ENCODE assay signal across 7 cellular contexts in the genomic region with DNA sequence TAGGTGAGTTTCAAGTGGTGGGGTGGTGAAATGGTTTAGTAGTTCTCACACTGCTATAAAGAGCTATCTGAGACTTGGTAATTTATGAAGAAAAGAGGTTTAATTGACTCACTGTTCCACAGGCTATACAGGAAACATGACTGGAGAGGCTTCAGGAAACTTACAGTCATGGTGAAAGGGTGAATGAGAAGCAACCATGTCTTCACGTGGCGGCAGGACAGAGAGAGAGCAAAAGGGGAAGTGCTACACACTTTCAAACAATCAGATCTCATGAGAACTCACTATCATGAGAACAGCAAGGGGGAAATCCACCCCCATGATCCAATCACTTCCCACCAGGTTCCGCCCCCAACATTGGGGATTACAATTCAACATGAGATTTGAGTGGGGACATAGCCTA.
DNase-seq lines count a peak whose midpoint lies in the region; ATAC-seq, FAIRE-seq and TF ChIP-seq lines count a peak whose summit lies in the region.
"Not testable (repeated sequence)": the region's sequence is repeated elsewhere in the genome, so short reads cannot be mapped to it uniquely, and the experiment has no call there.

No MANE protein-coding gene starts in this region.

- peak overlapping the region; percentile 53; the same call in 1 of the 2 replicates for H3K27ac ChIP-seq in OCI-LY3 (ENCODE audit: low read length)
- H3K27ac ChIP-seq in GM12878 (ENCODE audit: control insufficient read depth, insufficient read depth), result not testable (repeated sequence)

- TF ChIP-seq EP300 in GM12878 (IDR thresholded peaks at IDR 0.05; ENCODE audit: borderline replicate concordance in 1 of 2, control insufficient read depth in 1 of 2, low read depth in 2 of 2, low read length in 2 of 2), result not testable (repeated sequence)

- not testable (repeated sequence) for H3K9ac ChIP-seq in OCI-LY3 (ENCODE audit: low read length); GM12878 (ENCODE audit: control insufficient read depth, insufficient read depth, low read length)

- H3K27me3 Mint-ChIP-seq in activated CD4-positive, alpha-beta memory T cell treated with anti-CD3 and anti-CD28 coated beads for 36 hours, result peaks cover 13% of the 10 kb centered on the region
- H3K27me3 Mint-ChIP-seq in activated naive CD4-positive, alpha-beta T cell treated with anti-CD3 and anti-CD28 coated beads for 36 hours (ENCODE audit: low read depth), result peaks cover 12% of the 10 kb centered on the region

- intact Hi-C loops in activated CD4-positive, alpha-beta memory T cell treated with anti-CD3 and anti-CD28 coated beads for 36 hours (cut with micrococcal nuclease); GM12878 (cut with micrococcal nuclease; ENCODE audit: unreplicated experiment): not testable (repeated sequence)
- intact Hi-C loops in activated naive CD4-positive, alpha-beta T cell treated with anti-CD3 and anti-CD28 coated beads for 36 hours (cut with micrococcal nuclease), result loop anchor here (1.0 kb wide), 1 partner anchor 14 kb away; no protein-coding TSS in a partner anchor

- in situ Hi-C loops in GM12878 (cut with MboI), result not testable (repeated sequence)

- H2AFZ ChIP-seq in OCI-LY3 (ENCODE audit: low read depth, low read length) (peak overlapping the region; percentile 30; the same call in 1 of the 2 replicates), GM12878 (ENCODE audit: control insufficient read depth, low read depth, low read length) (peak overlapping the region; percentile 37; the same call in 1 of the 2 replicates)

- SMC1A ChIA-PET in GM12878 (lab: Charles Lee; ENCODE audit: uncharacterized antibody, unreplicated experiment), result interaction anchor here (0.9 to 1.7 kb wide), 2 partner anchors 13 to 18 kb away, joined by 3 to 4 read pairs; no protein-coding TSS in a partner anchor

- not testable (repeated sequence) for TF ChIP-seq CTCF in OCI-LY3 (IDR thresholded peaks at IDR 0.05; ENCODE audit: low read depth, low read length); GM12878 (IDR thresholded peaks at IDR 0.05 in 2 of 3, conservative IDR thresholded peaks at IDR 0.05 in 1 of 3; ENCODE audit: control insufficient read depth in 2 of 3, extremely low read depth in 1 of 3, insufficient read depth in 1 of 3, low read depth in 3 of 3, low read length in 3 of 3)

- POLR2A ChIA-PET in activated CD4-positive, alpha-beta memory T cell treated with anti-CD3 and anti-CD28 coated beads for 36 hours (lab: Charles Lee), result not testable (repeated sequence)
- POLR2A ChIA-PET in GM12878 (lab: Charles Lee), result interaction anchor here (0.7 kb wide), 1 partner anchor 50 kb away, joined by 3 read pairs; no protein-coding TSS in a partner anchor

- H3K27me3 ChIP-seq in OCI-LY3 (ENCODE audit: low read depth, low read length); GM12878 (replicated peaks in 1 of 2; ENCODE audit: control insufficient read depth in 2 of 2, insufficient read depth in 2 of 2, low read length in 1 of 2): not testable (repeated sequence)

- peak; percentile 72 for FAIRE-seq in GM12891 (lab: Jason Lieb, UNC)
- not testable (repeated sequence) for FAIRE-seq in GM12878 (lab: Jason Lieb, UNC)

- not testable (repeated sequence) for TF ChIP-seq POLR2A in GM12891 (IDR thresholded peaks at IDR 0.05; ENCODE audit: low read depth, low read length); GM12878 (IDR thresholded peaks at IDR 0.05; ENCODE audit: low read depth, low read length)

- H4K20me1 ChIP-seq in OCI-LY3 (ENCODE audit: insufficient read depth, low read length); GM12878 (ENCODE audit: control insufficient read depth, insufficient read depth): not testable (repeated sequence)

- peak; percentile 48; the same call in 1 of the 3 replicates for ATAC-seq in GM12878
- peak; percentile 57 for ATAC-seq in stimulated activated naive CD8-positive, alpha-beta T cell treated with anti-CD3 and anti-CD28 coated beads, Interleukin-15, Interleukin-2, amounts not matched to agents 100 U/mL and 50 U/mL, for 24 hours

- peaks cover 18% of the 10 kb centered on the region; the same call in 1 of the 2 replicates for H3K9me3 ChIP-seq in OCI-LY3 (ENCODE audit: insufficient read depth, low read length)
- H3K9me3 ChIP-seq in GM12878 (replicated peaks; ENCODE audit: control insufficient read depth, insufficient read depth, low read length), result not testable (repeated sequence)

- not testable (repeated sequence) for TF ChIP-seq RAD21 in GM12878 (IDR thresholded peaks at IDR 0.05; ENCODE audit: insufficient read depth, low read depth, low read length)

- not testable (repeated sequence) for DNase-seq in GM12891 (ENCODE audit: insufficient read length, low spot score); GM12878 (ENCODE audit: low read depth, low spot score); stimulated activated naive CD8-positive, alpha-beta T cell treated with anti-CD3 and anti-CD28 coated beads, Interleukin-15, Interleukin-2, amounts not matched to agents 100 U/mL and 50 U/mL, for 24 hours
- peak; percentile 35 for DNase-seq in activated CD4-positive, alpha-beta memory T cell treated with anti-CD3 and anti-CD28 coated beads for 36 hours
- peak; percentile 43 for DNase-seq in activated naive CD4-positive, alpha-beta T cell treated with anti-CD3 and anti-CD28 coated beads for 36 hours
- DNase-seq in stimulated activated CD4-positive, alpha-beta T cell treated with anti-CD3 and anti-CD28 coated beads, Interleukin-15, amount 100 ng/mL, for 24 hours, result peak; percentile 25

- peaks cover 17% of the 10 kb centered on the region for H3K36me3 ChIP-seq in OCI-LY3 (replicated peaks; ENCODE audit: low read depth, low read length)
- not testable (repeated sequence) for H3K36me3 ChIP-seq in GM12878 (ENCODE audit: control insufficient read depth in 2 of 2, insufficient read depth in 2 of 2, low read length in 1 of 2)

- peak overlapping the region; percentile 35 for H3K4me2 ChIP-seq in OCI-LY3 (ENCODE audit: low read length)
- not testable (repeated sequence) for H3K4me2 ChIP-seq in GM12878 (ENCODE audit: control insufficient read depth, insufficient read depth)

- BruUV-seq in GM12878 (replicated peaks; lab: Mats Ljungman, UMichigan), result not testable (repeated sequence)

- H3K4me1 ChIP-seq in OCI-LY3 (ENCODE audit: low read length), result peaks cover 17% of the 10 kb centered on the region
- not testable (repeated sequence) for H3K4me1 ChIP-seq in GM12878 (ENCODE audit: control insufficient read depth, insufficient read depth, low read length)

- not testable (repeated sequence) for H3K9me3 Mint-ChIP-seq in activated CD4-positive, alpha-beta memory T cell treated with anti-CD3 and anti-CD28 coated beads for 36 hours; activated naive CD4-positive, alpha-beta T cell treated with anti-CD3 and anti-CD28 coated beads for 36 hours

- peak overlapping the region; percentile 25; the same call in 1 of the 2 replicates for H3K4me3 ChIP-seq in OCI-LY3 (ENCODE audit: low read length)
- H3K4me3 ChIP-seq in GM12878, result not testable (repeated sequence)

- H3K27ac Mint-ChIP-seq in activated CD4-positive, alpha-beta memory T cell treated with anti-CD3 and anti-CD28 coated beads for 36 hours; activated naive CD4-positive, alpha-beta T cell treated with anti-CD3 and anti-CD28 coated beads for 36 hours: not testable (repeated sequence)

- 33% methylated on average over 3 of the region's 3 CpGs for WGBS in GM12878 (ENCODE audit: insufficient coverage, insufficient replicate concordance, low lambda C conversion rate, missing lambda C conversion rate)

- not testable (repeated sequence) for H3K79me2 ChIP-seq in OCI-LY3 (ENCODE audit: low read length); GM12878 (ENCODE audit: control insufficient read depth, insufficient read depth, low read length)

- RAD21 ChIA-PET in GM12878 (lab: Charles Lee; ENCODE audit: unreplicated experiment), result not testable (repeated sequence)

- CTCF ChIA-PET in activated CD4-positive, alpha-beta memory T cell treated with anti-CD3 and anti-CD28 coated beads for 36 hours (lab: Charles Lee), result interaction anchor here (2.4 to 3.5 kb wide), 2 partner anchors 13 to 15 kb away, joined by 10 to 15 read pairs; no protein-coding TSS in a partner anchor
- CTCF ChIA-PET in activated naive CD4-positive, alpha-beta T cell treated with anti-CD3 and anti-CD28 coated beads for 36 hours (lab: Charles Lee), result interaction anchor here (1.2 to 1.7 kb wide), 2 partner anchors 13 to 15 kb away, joined by 5 to 6 read pairs; no protein-coding TSS in a partner anchor
- CTCF ChIA-PET in GM12878 (lab: Yijun Ruan, JAX), result interaction anchor here (1.6 kb wide), 1 partner anchor 15 kb away, joined by 6 read pairs; no protein-coding TSS in a partner anchor

- not testable (repeated sequence) for H3K36me3 Mint-ChIP-seq in activated CD4-positive, alpha-beta memory T cell treated with anti-CD3 and anti-CD28 coated beads for 36 hours; activated naive CD4-positive, alpha-beta T cell treated with anti-CD3 and anti-CD28 coated beads for 36 hours (ENCODE audit: low read depth)

- peaks cover 11% of the 10 kb centered on the region for H3K4me1 Mint-ChIP-seq in activated CD4-positive, alpha-beta memory T cell treated with anti-CD3 and anti-CD28 coated beads for 36 hours (ENCODE audit: low read depth)
- H3K4me1 Mint-ChIP-seq in activated naive CD4-positive, alpha-beta T cell treated with anti-CD3 and anti-CD28 coated beads for 36 hours (ENCODE audit: low read depth), result peaks cover 10% of the 10 kb centered on the region

- not testable (repeated sequence) for H3K4me3 Mint-ChIP-seq in activated CD4-positive, alpha-beta memory T cell treated with anti-CD3 and anti-CD28 coated beads for 36 hours; activated naive CD4-positive, alpha-beta T cell treated with anti-CD3 and anti-CD28 coated beads for 36 hours

TF ChIP-seq in GM12891, 5 proteins besides CTCF, POLR2A, EP300 and RAD21:
- TF ChIP-seq SPI1 (IDR thresholded peaks at IDR 0.05; ENCODE audit: low read depth, low read length), result peak; percentile 84

TF ChIP-seq in GM12878, 131 proteins besides CTCF, POLR2A, EP300 and RAD21:
- peak in 1 of 2 experiments; percentile 24; a peak in 1 of 4 replicates for TF ChIP-seq BHLHE40 (IDR thresholded peaks at IDR 0.05; ENCODE audit: borderline replicate concordance in 1 of 2, low read depth in 2 of 2, low read length in 1 of 2)
- TF ChIP-seq SPI1 (IDR thresholded peaks at IDR 0.05; ENCODE audit: borderline replicate concordance, insufficient read depth, low read depth, low read length), result peak; percentile 81
- 0 out of 4 replicates have a peak, but pooled peaks of 1 of the 2 experiments have one; percentile 27 for TF ChIP-seq IKZF2 (IDR thresholded peaks at IDR 0.05)
